In genomic region chr9:33426843-33427293, GRCh38 we compare ENCODE assay signal across 1 cellular context.
TF ChIP-seq lines count a peak whose summit lies in the region.

No MANE protein-coding gene starts in this region.

TF ChIP-seq in K562, 482 proteins besides CTCF, POLR2A, EP300 and RAD21 (continues in another document):
- TF ChIP-seq ZFP1 (CRISPR knock-in tag; IDR thresholded peaks at IDR 0.05) (no peak), SPI1 (IDR thresholded peaks at IDR 0.05; ENCODE audit: borderline replicate concordance, low read depth, low read length) (no peak), ZNF280B (CRISPR knock-in tag; IDR thresholded peaks at IDR 0.05) (no peak), ETV6 (IDR thresholded peaks at IDR 0.05; ENCODE audit: borderline replicate concordance in 1 of 2, low read depth in 2 of 2, low read length in 1 of 2) (no peak), ETV6 (CRISPR knock-in tag; IDR thresholded peaks at IDR 0.05; ENCODE audit: borderline replicate concordance) (no peak), VEZF1 (CRISPR knock-in tag; IDR thresholded peaks at IDR 0.05) (peak; percentile 79), PCBP2 (IDR thresholded peaks at IDR 0.05; ENCODE audit: low read depth, low read length, poor library complexity, severe bottlenecking) (no peak), FOSL1 (tag; conservative IDR thresholded peaks at IDR 0.05) (peak; percentile 53), JUN (IDR thresholded peaks at IDR 0.05; ENCODE audit: borderline replicate concordance, low read depth, low read length) (0 out of 2 replicates have a peak, but pooled peaks have one; percentile 21), JUN (CRISPR knock-in tag; IDR thresholded peaks at IDR 0.05; ENCODE audit: borderline replicate concordance) (no peak), SREBF2 (CRISPR knock-in tag; IDR thresholded peaks at IDR 0.05) (no peak), TAF7 (tag; IDR thresholded peaks at IDR 0.05) (no peak), ATF7 (IDR thresholded peaks at IDR 0.05) (no peak), CHD1 (IDR thresholded peaks at IDR 0.05; ENCODE audit: low read length) (no peak), TCF15 (CRISPR knock-in tag; IDR thresholded peaks at IDR 0.05) (no peak), CBFA2T2 (conservative IDR thresholded peaks at IDR 0.05) (no peak), ATF3 (IDR thresholded peaks at IDR 0.05) (peak; percentile 27; the same call in 1 of the 2 replicates), ATF3 (CRISPR knock-in tag; conservative IDR thresholded peaks at IDR 0.05) (no peak), ADNP (tag; IDR thresholded peaks at IDR 0.05) (no peak), JUNB (CRISPR knock-in tag; conservative IDR thresholded peaks at IDR 0.05) (no peak), CREB3L1 (IDR thresholded peaks at IDR 0.05; ENCODE audit: borderline replicate concordance, low read depth) (no peak), GATAD2B (IDR thresholded peaks at IDR 0.05; ENCODE audit: borderline replicate concordance) (no peak), ZNF347 (CRISPR knock-in tag; IDR thresholded peaks at IDR 0.05; ENCODE audit: low read depth) (no peak), PHTF2 (CRISPR knock-in tag; IDR thresholded peaks at IDR 0.05) (no peak), HNRNPL (IDR thresholded peaks at IDR 0.05; ENCODE audit: low read depth, low read length) (no peak), KDM5B (IDR thresholded peaks at IDR 0.05; ENCODE audit: insufficient replicate concordance, low read depth, low read length) (no peak), CBX3 (IDR thresholded peaks at IDR 0.05; ENCODE audit: borderline replicate concordance in 1 of 2, low read length in 2 of 2) (no peak), TEAD4 (IDR thresholded peaks at IDR 0.05; ENCODE audit: low read length) (no peak), TEAD4 (CRISPR knock-in tag; IDR thresholded peaks at IDR 0.05; ENCODE audit: borderline replicate concordance) (no peak), CTBP1 (IDR thresholded peaks at IDR 0.05; ENCODE audit: borderline replicate concordance) (no peak; the same call in 1 of the 2 replicates), RHOXF2B (CRISPR knock-in tag; conservative IDR thresholded peaks at IDR 0.05) (no peak), FOXO4 (CRISPR knock-in tag; IDR thresholded peaks at IDR 0.05) (no peak), ARID3A (IDR thresholded peaks at IDR 0.05; ENCODE audit: borderline replicate concordance, low read depth, low read length) (no peak), JUND (IDR thresholded peaks at IDR 0.05; ENCODE audit: borderline replicate concordance, low read depth, low read length) (peak; percentile 58), JUND (tag; IDR thresholded peaks at IDR 0.05; ENCODE audit: borderline replicate concordance, low read depth, low read length) (peak; percentile 58; the same call in 1 of the 3 replicates), ZNF311 (CRISPR knock-in tag; IDR thresholded peaks at IDR 0.05) (no peak), ZNF778 (CRISPR knock-in tag; IDR thresholded peaks at IDR 0.05) (no peak), CBFA2T3 (IDR thresholded peaks at IDR 0.05) (no peak), HMG20A (CRISPR knock-in tag; conservative IDR thresholded peaks at IDR 0.05) (no peak), RBM25 (IDR thresholded peaks at IDR 0.05; ENCODE audit: low read depth, low read length, severe bottlenecking) (no peak), MITF (IDR thresholded peaks at IDR 0.05) (peak; percentile 74; the same call in 1 of the 2 replicates), ZNF316 (IDR thresholded peaks at IDR 0.05) (no peak), STAG1 (CRISPR knock-in tag; IDR thresholded peaks at IDR 0.05; ENCODE audit: borderline replicate concordance) (no peak), SLC30A9 (CRISPR knock-in tag; IDR thresholded peaks at IDR 0.05) (no peak), ZNF436 (CRISPR knock-in tag; IDR thresholded peaks at IDR 0.05) (no peak), STAT5A (IDR thresholded peaks at IDR 0.05; ENCODE audit: borderline replicate concordance, low read length) (no peak), PKNOX1 (IDR thresholded peaks at IDR 0.05) (peak; percentile 77; the same call in 1 of the 2 replicates), SIN3A (IDR thresholded peaks at IDR 0.05; ENCODE audit: borderline replicate concordance in 2 of 2, control insufficient read depth in 1 of 2, low read depth in 2 of 2, low read length in 2 of 2) (no peak), ZNF695 (CRISPR knock-in tag; IDR thresholded peaks at IDR 0.05) (no peak), RFX1 (IDR thresholded peaks at IDR 0.05) (peak; percentile 32; the same call in 1 of the 2 replicates), RFX7 (CRISPR knock-in tag; IDR thresholded peaks at IDR 0.05) (no peak), ZNF239 (CRISPR knock-in tag; IDR thresholded peaks at IDR 0.05) (no peak), ZNF124 (CRISPR knock-in tag; IDR thresholded peaks at IDR 0.05) (no peak), ZNF583 (CRISPR knock-in tag; IDR thresholded peaks at IDR 0.05) (0 out of 2 replicates have a peak, but pooled peaks have one; percentile 26), CCAR2 (IDR thresholded peaks at IDR 0.05; ENCODE audit: low read depth, low read length) (no peak), ATF1 (CRISPR knock-in tag; IDR thresholded peaks at IDR 0.05) (no peak), ATF1 (tag; IDR thresholded peaks at IDR 0.05) (no peak), NR2C2 (CRISPR knock-in tag; IDR thresholded peaks at IDR 0.05) (no peak), NR2C2 (tag; IDR thresholded peaks at IDR 0.05) (peak; percentile 72; the same call in 1 of the 2 replicates), ZFX (CRISPR knock-in tag; IDR thresholded peaks at IDR 0.05) (peak; percentile 53), ILK (tag; IDR thresholded peaks at IDR 0.05; ENCODE audit: borderline replicate concordance, low read depth) (no peak), U2AF1 (optimal IDR thresholded peaks at IDR 0.05; ENCODE audit: low read depth, low read length) (no peak), ZBTB8A (IDR thresholded peaks at IDR 0.05; ENCODE audit: partially characterized antibody) (no peak), U2AF2 (optimal IDR thresholded peaks at IDR 0.05; ENCODE audit: low read depth, low read length) (no peak), STAT5B (CRISPR knock-in tag; IDR thresholded peaks at IDR 0.05) (no peak), GABPB1 (CRISPR knock-in tag; IDR thresholded peaks at IDR 0.05) (no peak), MED1 (CRISPR knock-in tag; IDR thresholded peaks at IDR 0.05; ENCODE audit: borderline replicate concordance) (no peak), ZSCAN32 (CRISPR knock-in tag; IDR thresholded peaks at IDR 0.05) (no peak), PCBP1 (IDR thresholded peaks at IDR 0.05; ENCODE audit: low read depth, low read length, poor library complexity, severe bottlenecking) (no peak), CREBBP (IDR thresholded peaks at IDR 0.05; ENCODE audit: low read depth, low read length) (no peak), DNMT1 (IDR thresholded peaks at IDR 0.05) (no peak), ZNF76 (CRISPR knock-in tag; IDR thresholded peaks at IDR 0.05; ENCODE audit: borderline replicate concordance) (no peak), CXXC5 (CRISPR knock-in tag; IDR thresholded peaks at IDR 0.05) (0 out of 2 replicates have a peak, but pooled peaks have one; percentile 10), FOXK1 (CRISPR knock-in tag; IDR thresholded peaks at IDR 0.05; ENCODE audit: borderline replicate concordance) (no peak), GTF2A2 (tag; IDR thresholded peaks at IDR 0.05) (no peak)
